ENCODE assay signal across 1 cellular context in genomic region chr10:131897297-131897899, GRCh38.
A peak's percentile ranks its signal among the peaks of the same experiment; 100 is the strongest.
TF ChIP-seq lines count a peak whose summit lies in the region.

No MANE protein-coding gene starts in this region.

TF ChIP-seq in K562, 482 proteins besides CTCF, POLR2A, EP300 and RAD21 (continued from another document and continues in another):
- TF ChIP-seq HBP1 (CRISPR knock-in tag; IDR thresholded peaks at IDR 0.05) (no peak), ETS1 (conservative IDR thresholded peaks at IDR 0.05; ENCODE audit: control insufficient read depth, low read depth, low read length) (no peak), KLF13 (tag; IDR thresholded peaks at IDR 0.05; ENCODE audit: borderline replicate concordance, low read depth) (no peak), ZBED1 (IDR thresholded peaks at IDR 0.05) (no peak), SPI1 (IDR thresholded peaks at IDR 0.05; ENCODE audit: borderline replicate concordance, low read depth, low read length) (no peak), FOXK1 (CRISPR knock-in tag; IDR thresholded peaks at IDR 0.05; ENCODE audit: borderline replicate concordance) (no peak), IFI16 (CRISPR knock-in tag; IDR thresholded peaks at IDR 0.05) (no peak), ZNF12 (CRISPR knock-in tag; IDR thresholded peaks at IDR 0.05) (no peak), NCOA6 (IDR thresholded peaks at IDR 0.05) (0 out of 2 replicates have a peak, but pooled peaks have one; percentile 46), ZNF347 (CRISPR knock-in tag; IDR thresholded peaks at IDR 0.05; ENCODE audit: low read depth) (no peak), NKRF (IDR thresholded peaks at IDR 0.05; ENCODE audit: borderline replicate concordance) (no peak), MYC (IDR thresholded peaks at IDR 0.05; ENCODE audit: low read depth, low read length) (peak; percentile 56; the same call in 1 of the 2 replicates), MYC (CRISPR knock-in tag; IDR thresholded peaks at IDR 0.05; ENCODE audit: borderline replicate concordance, low read depth) (no peak), HNRNPLL (IDR thresholded peaks at IDR 0.05; ENCODE audit: low read depth, low read length, poor library complexity, severe bottlenecking) (peak; percentile 48), TCF7 (IDR thresholded peaks at IDR 0.05; ENCODE audit: borderline replicate concordance) (no peak), FOXP4 (CRISPR knock-in tag; IDR thresholded peaks at IDR 0.05; ENCODE audit: borderline replicate concordance) (no peak), CBFA2T2 (conservative IDR thresholded peaks at IDR 0.05) (no peak), U2AF2 (optimal IDR thresholded peaks at IDR 0.05; ENCODE audit: low read depth, low read length) (no peak), KDM5B (IDR thresholded peaks at IDR 0.05; ENCODE audit: insufficient replicate concordance, low read depth, low read length) (peak; percentile 84), ZNF24 (IDR thresholded peaks at IDR 0.05) (0 out of 2 replicates have a peak, but pooled peaks have one; percentile 8), ZFX (CRISPR knock-in tag; IDR thresholded peaks at IDR 0.05) (peak; percentile 85), E2F1 (CRISPR knock-in tag; IDR thresholded peaks at IDR 0.05) (no peak), ILK (tag; IDR thresholded peaks at IDR 0.05; ENCODE audit: borderline replicate concordance, low read depth) (no peak), MTA3 (IDR thresholded peaks at IDR 0.05; ENCODE audit: borderline replicate concordance) (peak; percentile 76), TEAD4 (IDR thresholded peaks at IDR 0.05; ENCODE audit: low read length) (peak; percentile 51; the same call in 1 of the 2 replicates), TEAD4 (CRISPR knock-in tag; IDR thresholded peaks at IDR 0.05; ENCODE audit: borderline replicate concordance) (no peak), BCL6 (CRISPR knock-in tag; IDR thresholded peaks at IDR 0.05) (no peak), BRD9 (IDR thresholded peaks at IDR 0.05; ENCODE audit: low read depth, partially characterized antibody) (peak; percentile 79), ZNF133 (CRISPR knock-in tag; IDR thresholded peaks at IDR 0.05) (no peak), ZNF518B (CRISPR knock-in tag; IDR thresholded peaks at IDR 0.05) (no peak), YY1 (IDR thresholded peaks at IDR 0.05; ENCODE audit: borderline replicate concordance in 1 of 3, control insufficient read depth in 1 of 3, extremely low read depth in 1 of 3, insufficient read depth in 3 of 3, insufficient read length in 1 of 3, insufficient replicate concordance in 2 of 3, low read depth in 1 of 3, low read length in 2 of 3) (peak in 1 of 3 experiments; percentile 22), EGR1 (conservative IDR thresholded peaks at IDR 0.05) (no peak), TAF15 (IDR thresholded peaks at IDR 0.05; ENCODE audit: low read depth, low read length) (no peak), LARP7 (IDR thresholded peaks at IDR 0.05) (no peak), ZSCAN29 (IDR thresholded peaks at IDR 0.05) (no peak), ZKSCAN3 (CRISPR knock-in tag; IDR thresholded peaks at IDR 0.05) (no peak), SRSF1 (IDR thresholded peaks at IDR 0.05; ENCODE audit: low read depth, low read length) (no peak), ZC3H8 (IDR thresholded peaks at IDR 0.05) (no peak), HDGF (IDR thresholded peaks at IDR 0.05) (no peak), CAMTA2 (CRISPR knock-in tag; conservative IDR thresholded peaks at IDR 0.05) (no peak), ZNF57 (CRISPR knock-in tag; IDR thresholded peaks at IDR 0.05) (no peak), ZNF282 (CRISPR knock-in tag; IDR thresholded peaks at IDR 0.05) (no peak)
- TF ChIP-seq, protein P1, sequence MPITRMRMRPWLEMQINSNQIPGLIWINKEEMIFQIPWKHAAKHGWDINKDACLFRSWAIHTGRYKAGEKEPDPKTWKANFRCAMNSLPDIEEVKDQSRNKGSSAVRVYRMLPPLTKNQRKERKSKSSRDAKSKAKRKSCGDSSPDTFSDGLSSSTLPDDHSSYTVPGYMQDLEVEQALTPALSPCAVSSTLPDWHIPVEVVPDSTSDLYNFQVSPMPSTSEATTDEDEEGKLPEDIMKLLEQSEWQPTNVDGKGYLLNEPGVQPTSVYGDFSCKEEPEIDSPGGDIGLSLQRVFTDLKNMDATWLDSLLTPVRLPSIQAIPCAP (CRISPR knock-in tag; IDR thresholded peaks at IDR 0.05; ENCODE audit: borderline replicate concordance) = no peak
- TF ChIP-seq, protein P2, sequence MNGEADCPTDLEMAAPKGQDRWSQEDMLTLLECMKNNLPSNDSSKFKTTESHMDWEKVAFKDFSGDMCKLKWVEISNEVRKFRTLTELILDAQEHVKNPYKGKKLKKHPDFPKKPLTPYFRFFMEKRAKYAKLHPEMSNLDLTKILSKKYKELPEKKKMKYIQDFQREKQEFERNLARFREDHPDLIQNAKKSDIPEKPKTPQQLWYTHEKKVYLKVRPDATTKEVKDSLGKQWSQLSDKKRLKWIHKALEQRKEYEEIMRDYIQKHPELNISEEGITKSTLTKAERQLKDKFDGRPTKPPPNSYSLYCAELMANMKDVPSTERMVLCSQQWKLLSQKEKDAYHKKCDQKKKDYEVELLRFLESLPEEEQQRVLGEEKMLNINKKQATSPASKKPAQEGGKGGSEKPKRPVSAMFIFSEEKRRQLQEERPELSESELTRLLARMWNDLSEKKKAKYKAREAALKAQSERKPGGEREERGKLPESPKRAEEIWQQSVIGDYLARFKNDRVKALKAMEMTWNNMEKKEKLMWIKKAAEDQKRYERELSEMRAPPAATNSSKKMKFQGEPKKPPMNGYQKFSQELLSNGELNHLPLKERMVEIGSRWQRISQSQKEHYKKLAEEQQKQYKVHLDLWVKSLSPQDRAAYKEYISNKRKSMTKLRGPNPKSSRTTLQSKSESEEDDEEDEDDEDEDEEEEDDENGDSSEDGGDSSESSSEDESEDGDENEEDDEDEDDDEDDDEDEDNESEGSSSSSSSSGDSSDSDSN (IDR thresholded peaks at IDR 0.05; ENCODE audit: borderline replicate concordance in 1 of 2, low read depth in 2 of 2, low read length in 2 of 2) = no peak
- TF ChIP-seq, protein P3, sequence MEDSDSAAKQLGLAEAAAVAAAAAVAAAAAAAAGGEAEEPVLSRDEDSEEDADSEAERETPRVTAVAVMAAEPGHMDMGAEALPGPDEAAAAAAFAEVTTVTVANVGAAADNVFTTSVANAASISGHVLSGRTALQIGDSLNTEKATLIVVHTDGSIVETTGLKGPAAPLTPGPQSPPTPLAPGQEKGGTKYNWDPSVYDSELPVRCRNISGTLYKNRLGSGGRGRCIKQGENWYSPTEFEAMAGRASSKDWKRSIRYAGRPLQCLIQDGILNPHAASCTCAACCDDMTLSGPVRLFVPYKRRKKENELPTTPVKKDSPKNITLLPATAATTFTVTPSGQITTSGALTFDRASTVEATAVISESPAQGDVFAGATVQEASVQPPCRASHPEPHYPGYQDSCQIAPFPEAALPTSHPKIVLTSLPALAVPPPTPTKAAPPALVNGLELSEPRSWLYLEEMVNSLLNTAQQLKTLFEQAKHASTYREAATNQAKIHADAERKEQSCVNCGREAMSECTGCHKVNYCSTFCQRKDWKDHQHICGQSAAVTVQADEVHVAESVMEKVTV (CRISPR knock-in tag; IDR thresholded peaks at IDR 0.05) = no peak
- TF ChIP-seq, protein P4, sequence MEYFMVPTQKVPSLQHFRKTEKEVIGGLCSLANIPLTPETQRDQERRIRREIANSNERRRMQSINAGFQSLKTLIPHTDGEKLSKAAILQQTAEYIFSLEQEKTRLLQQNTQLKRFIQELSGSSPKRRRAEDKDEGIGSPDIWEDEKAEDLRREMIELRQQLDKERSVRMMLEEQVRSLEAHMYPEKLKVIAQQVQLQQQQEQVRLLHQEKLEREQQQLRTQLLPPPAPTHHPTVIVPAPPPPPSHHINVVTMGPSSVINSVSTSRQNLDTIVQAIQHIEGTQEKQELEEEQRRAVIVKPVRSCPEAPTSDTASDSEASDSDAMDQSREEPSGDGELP (CRISPR knock-in tag; IDR thresholded peaks at IDR 0.05; ENCODE audit: borderline replicate concordance) = peak; percentile 52; the same call in 1 of the 2 replicates
- TF ChIP-seq, protein P5, sequence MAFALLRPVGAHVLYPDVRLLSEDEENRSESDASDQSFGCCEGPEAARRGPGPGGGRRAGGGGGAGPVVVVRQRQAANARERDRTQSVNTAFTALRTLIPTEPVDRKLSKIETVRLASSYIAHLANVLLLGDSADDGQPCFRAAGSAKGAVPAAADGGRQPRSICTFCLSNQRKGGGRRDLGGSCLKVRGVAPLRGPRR (CRISPR knock-in tag; IDR thresholded peaks at IDR 0.05) = no peak
- TF ChIP-seq, protein P6, sequence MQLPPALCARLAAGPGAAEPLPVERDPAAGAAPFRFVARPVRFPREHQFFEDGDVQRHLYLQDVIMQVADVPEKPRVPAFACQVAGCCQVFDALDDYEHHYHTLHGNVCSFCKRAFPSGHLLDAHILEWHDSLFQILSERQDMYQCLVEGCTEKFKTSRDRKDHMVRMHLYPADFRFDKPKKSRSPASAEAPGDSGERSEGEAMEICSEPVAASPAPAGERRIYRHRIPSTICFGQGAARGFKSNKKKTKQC (CRISPR knock-in tag; IDR thresholded peaks at IDR 0.05) = 0 out of 2 replicates have a peak, but pooled peaks have one; percentile 19
